In genomic region chr20:12882832-12883506, GRCh38 we compare ENCODE assay signal across 20 cellular contexts.
DNase-seq lines count a peak whose midpoint lies in the region; ATAC-seq, FAIRE-seq and TF ChIP-seq lines count a peak whose summit lies in the region.
"Had no signal": no experiment of that assay in that cellular context is flagged by ENCODE, and none has a peak within 500 bp of the region (broad histone marks: within the 10 kb centered on the region; RNA-seq: fewer than 3 reads in every experiment).

No MANE protein-coding gene starts in this region.

- H2AFZ ChIP-seq in GM23338 = peak overlapping the region; percentile 16; the same call in 1 of the 2 replicates
- no peak overlapping the region for H2AFZ ChIP-seq in mammary epithelial cell (ENCODE audit: low read depth, low read length)
- H2AFZ ChIP-seq: parathyroid adenoma had no signal

- CTCF ChIA-PET in AG04450 (lab: Charles Lee) = interaction anchor here (0.8 kb wide), 1 partner anchor 89 kb away, joined by 3 read pairs; no protein-coding TSS in a partner anchor
- CTCF ChIA-PET in mammary epithelial cell (lab: Charles Lee; ENCODE audit: low non-redundant PET) = no interaction called here
- CTCF ChIA-PET in naive thymus-derived CD4-positive, alpha-beta T cell (lab: Charles Lee) = no interaction called here

- H3K4me3 Mint-ChIP-seq in GM23338 = no peak overlapping the region
- H3K4me3 Mint-ChIP-seq in naive thymus-derived CD4-positive, alpha-beta T cell = no peak overlapping the region
- H3K4me3 Mint-ChIP-seq: activated naive CD8-positive, alpha-beta T cell treated with anti-CD3 and anti-CD28 coated beads, Interleukin-2, amount 50 U/mL, for 24 hours; activated T-cell treated with anti-CD3 and anti-CD28 coated beads, Interleukin-2, amount 50 U/mL, for 72 hours; stimulated activated naive CD8-positive, alpha-beta T cell treated with anti-CD3 and anti-CD28 coated beads, Interleukin-15, Interleukin-2, amounts not matched to agents 100 ng/mL and 50 ng/mL, for 24 hours had no signal

- in situ Hi-C loops in mammary epithelial cell (cut with MboI; ENCODE audit: low sequenced_read_pairs in 2 of 2) = no loop called here

- H4K20me1 ChIP-seq in GM23338 (replicated peaks; ENCODE audit: insufficient read depth) = no peaks in the 10 kb centered on the region
- H4K20me1 ChIP-seq in mammary epithelial cell (ENCODE audit: insufficient read depth, low read length) = no peaks in the 10 kb centered on the region

- no peaks in the 10 kb centered on the region; the same call in 2 of the 3 replicates for H3K4me1 Mint-ChIP-seq in GM23338
- H3K4me1 Mint-ChIP-seq in naive thymus-derived CD4-positive, alpha-beta T cell = no peaks in the 10 kb centered on the region
- H3K4me1 Mint-ChIP-seq: activated naive CD8-positive, alpha-beta T cell treated with anti-CD3 and anti-CD28 coated beads, Interleukin-2, amount 50 U/mL, for 24 hours had no signal

- H3K4me3 ChIP-seq in AG04450 (ENCODE audit: low read depth, low read length) = no peak overlapping the region
- H3K4me3 ChIP-seq in GM23338 = no peak overlapping the region
- H3K4me3 ChIP-seq in mammary epithelial cell (replicated peaks in 1 of 3; ENCODE audit: insufficient read depth in 1 of 3, low read depth in 2 of 3, low read length in 3 of 3) = no peak overlapping the region
- no peak overlapping the region for H3K4me3 ChIP-seq in naive thymus-derived CD4-positive, alpha-beta T cell (ENCODE audit: low read length)
- H3K4me3 ChIP-seq: SJSA1 had no signal

- no peak for ATAC-seq in GM23338
- no peak for ATAC-seq in naive thymus-derived CD4-positive, alpha-beta T cell
- no peak for ATAC-seq in HG02981 (IDR thresholded peaks at IDR 0.05; ENCODE audit: unreplicated experiment)
- ATAC-seq: activated naive CD8-positive, alpha-beta T cell treated with anti-CD3 and anti-CD28 coated beads, Interleukin-2, amount 50 U/mL, for 24 hours; activated T-cell treated with anti-CD3 and anti-CD28 coated beads, Interleukin-2, amount 50 U/mL, for 72 hours had no signal

- POLR2A ChIA-PET in AG04450 (lab: Yijun Ruan, JAX) = no interaction called here
- POLR2A ChIA-PET in naive thymus-derived CD4-positive, alpha-beta T cell (lab: Charles Lee) = no interaction called here

- dilution Hi-C loops in mammary epithelial cell (cut with HindIII; ENCODE audit: low sequenced_read_pairs) = no loop called here

- no peaks in the 10 kb centered on the region for H3K27me3 ChIP-seq in AG04450 (ENCODE audit: control insufficient read depth, insufficient read depth, low read length)
- H3K27me3 ChIP-seq in GM23338 (ENCODE audit: insufficient read depth) = no peaks in the 10 kb centered on the region
- H3K27me3 ChIP-seq in mammary epithelial cell (ENCODE audit: insufficient read depth, low read length) = peaks cover 2% of the 10 kb centered on the region
- H3K27me3 ChIP-seq in naive thymus-derived CD4-positive, alpha-beta T cell (ENCODE audit: control insufficient read depth in 2 of 2, insufficient read depth in 2 of 2, low read length in 2 of 2) = no peaks in the 10 kb centered on the region
- H3K27me3 ChIP-seq: SJSA1 had no signal

- H3K27ac ChIP-seq in AG04450 (ENCODE audit: low read depth, low read length) (no peak overlapping the region), GM23338 (ENCODE audit: low read depth) (no peak overlapping the region), mammary epithelial cell (ENCODE audit: insufficient read depth, low read depth, low read length) (no peak overlapping the region)
- H3K27ac ChIP-seq in naive thymus-derived CD4-positive, alpha-beta T cell (ENCODE audit: low read depth, low read length) = no peak overlapping the region
- H3K27ac ChIP-seq: parathyroid adenoma, SJSA1 had no signal

- H3K36me3 ChIP-seq in GM23338 (ENCODE audit: insufficient read depth) = no peaks in the 10 kb centered on the region
- no peaks in the 10 kb centered on the region for H3K36me3 ChIP-seq in mammary epithelial cell (ENCODE audit: insufficient read depth, low read length)
- H3K36me3 ChIP-seq in naive thymus-derived CD4-positive, alpha-beta T cell (ENCODE audit: control insufficient read depth in 2 of 3, insufficient read depth in 3 of 3, low read length in 3 of 3) = no peaks in the 10 kb centered on the region
- H3K36me3 ChIP-seq: SJSA1 had no signal

- H3K79me2 ChIP-seq in GM23338 (replicated peaks; ENCODE audit: insufficient read depth) (no peaks in the 10 kb centered on the region), mammary epithelial cell (ENCODE audit: insufficient read depth, low read length) (no peaks in the 10 kb centered on the region)
- H3K79me2 ChIP-seq: parathyroid adenoma had no signal

- TF ChIP-seq CTCF in AG04450 (IDR thresholded peaks at IDR 0.05; ENCODE audit: low read depth, low read length) = no peak
- no peak for TF ChIP-seq CTCF in GM23338 (conservative IDR thresholded peaks at IDR 0.05; ENCODE audit: low read depth in 2 of 2)
- no peak for TF ChIP-seq CTCF in mammary epithelial cell (conservative IDR thresholded peaks at IDR 0.05 in 1 of 2, IDR thresholded peaks at IDR 0.05 in 1 of 2; ENCODE audit: extremely low read depth in 1 of 2, insufficient read depth in 1 of 2, low read depth in 1 of 2, low read length in 2 of 2)
- no peak for TF ChIP-seq CTCF in D721Med (IDR thresholded peaks at IDR 0.05; ENCODE audit: insufficient read depth, missing control alignments)

- FAIRE-seq in D721Med (lab: Jason Lieb, UNC) = no peak
- FAIRE-seq: colon had no signal

- peaks cover 14% of the 10 kb centered on the region for H3K9me3 Mint-ChIP-seq in GM23338
- peaks cover 0 to 4% (median 0%) of the 10 kb centered on the region in 11 donors for H3K9me3 Mint-ChIP-seq in naive thymus-derived CD4-positive, alpha-beta T cell
- H3K9me3 Mint-ChIP-seq: activated T-cell treated with anti-CD3 and anti-CD28 coated beads, Interleukin-2, amount 50 U/mL, for 72 hours had no signal

- BruUV-seq in mammary epithelial cell (replicated peaks; lab: Mats Ljungman, UMichigan) = no TSS peak

- peaks cover 2% of the 10 kb centered on the region for H3K27me3 Mint-ChIP-seq in GM23338 (ENCODE audit: insufficient read depth, low read depth, poor library complexity)
- peaks cover 0 to 17% (median 6%) of the 10 kb centered on the region in 5 donors for H3K27me3 Mint-ChIP-seq in naive thymus-derived CD4-positive, alpha-beta T cell

- no peak overlapping the region for H3K9ac ChIP-seq in mammary epithelial cell (ENCODE audit: insufficient read depth, low read length)
- H3K9ac ChIP-seq: parathyroid adenoma had no signal

- no peaks in the 10 kb centered on the region for H3F3A ChIP-seq in GM23338 (replicated peaks; ENCODE audit: low read depth)

- H3K27ac Mint-ChIP-seq in GM23338 = no peak overlapping the region
- H3K27ac Mint-ChIP-seq in naive thymus-derived CD4-positive, alpha-beta T cell = no peak overlapping the region
- H3K27ac Mint-ChIP-seq: activated naive CD8-positive, alpha-beta T cell treated with anti-CD3 and anti-CD28 coated beads, Interleukin-2, amount 50 U/mL, for 24 hours; activated T-cell treated with anti-CD3 and anti-CD28 coated beads, Interleukin-2, amount 50 U/mL, for 72 hours; stimulated activated naive CD8-positive, alpha-beta T cell treated with anti-CD3 and anti-CD28 coated beads, Interleukin-15, Interleukin-2, amounts not matched to agents 100 ng/mL and 50 ng/mL, for 24 hours had no signal

- H3K4me1 ChIP-seq in GM23338 (ENCODE audit: insufficient read depth) (no peaks in the 10 kb centered on the region), mammary epithelial cell (ENCODE audit: insufficient read depth, low read length) (no peaks in the 10 kb centered on the region)
- H3K4me1 ChIP-seq in naive thymus-derived CD4-positive, alpha-beta T cell (ENCODE audit: control insufficient read depth in 2 of 2, insufficient read depth in 2 of 2, low read length in 2 of 2) = no peaks in the 10 kb centered on the region
- H3K4me1 ChIP-seq: parathyroid adenoma, SJSA1 had no signal

- 75% methylated on average over 1 of the region's 1 CpG for WGBS in mammary epithelial cell (ENCODE audit: low coverage, missing lambda C conversion rate)

- H3K9me3 ChIP-seq in AG04450 (ENCODE audit: control insufficient read depth, insufficient read depth, low read length) (no peaks in the 10 kb centered on the region), mammary epithelial cell (replicated peaks; ENCODE audit: insufficient read depth, low read length) (no peaks in the 10 kb centered on the region)
- H3K9me3 ChIP-seq in naive thymus-derived CD4-positive, alpha-beta T cell (ENCODE audit: control insufficient read depth in 2 of 3, low read length in 3 of 3) = no peaks in the 10 kb centered on the region
- H3K9me3 ChIP-seq: SJSA1 had no signal

- peak; percentile 7 for DNase-seq in AG04450 (ENCODE audit: low read depth, low spot score)
- DNase-seq in GM23338 (ENCODE audit: low spot score) = no peak
- DNase-seq in mammary epithelial cell = peak; percentile 51
- DNase-seq in inferior parietal cortex (ENCODE audit: extremely low spot score) = peak; percentile 15
- no peak for DNase-seq in D721Med (ENCODE audit: insufficient read length, low spot score)
- DNase-seq in COR-L47 (lab: John Stamatoyannopoulos, UW) = no peak
- no peak for DNase-seq in naive thymus-derived CD4-positive, alpha-beta T cell
- DNase-seq: activated CD4-positive, alpha-beta T cell treated with anti-CD3 and anti-CD28 coated beads, Interleukin-2, amount 50 U/mL, for 48 hours; activated naive CD8-positive, alpha-beta T cell treated with anti-CD3 and anti-CD28 coated beads, Interleukin-2, amount 50 U/mL, for 24 hours; activated T-cell treated with anti-CD3 and anti-CD28 coated beads, Interleukin-2, amount 50 U/mL, for 72 hours; AML-193; DMS 273 treated with DMSO at 0.1 percent for 48 hours; hippocampal formation; NCI-H1694; NCI-H446 treated with DMSO at 0.1 percent for 48 hours had no signal

- intact Hi-C loops in mammary epithelial cell (cut with micrococcal nuclease) = no loop called here
- intact Hi-C loops in naive thymus-derived CD4-positive, alpha-beta T cell (cut with micrococcal nuclease) = no loop called here

- no peak overlapping the region for H3K4me2 ChIP-seq in GM23338
- H3K4me2 ChIP-seq in mammary epithelial cell (ENCODE audit: insufficient read depth, low read depth, low read length) = no peak overlapping the region

- H3K36me3 Mint-ChIP-seq in GM23338 (ENCODE audit: low read depth) = peaks cover 17% of the 10 kb centered on the region; the same call in 2 of the 3 replicates
- H3K36me3 Mint-ChIP-seq in naive thymus-derived CD4-positive, alpha-beta T cell = no peaks in the 10 kb centered on the region

- H3K9me2 ChIP-seq in GM23338 (ENCODE audit: insufficient read depth) = peaks cover 10% of the 10 kb centered on the region; the same call in 1 of the 2 replicates

TF ChIP-seq in GM23338, 12 proteins besides CTCF, POLR2A, EP300 and RAD21 (continues in another document):
- TF ChIP-seq EZH2 (IDR thresholded peaks at IDR 0.05; ENCODE audit: low read depth, unreplicated experiment) (no peak), NANOG (IDR thresholded peaks at IDR 0.05; ENCODE audit: borderline replicate concordance) (no peak), STAT1 (IDR thresholded peaks at IDR 0.05; ENCODE audit: unreplicated experiment) (no peak)

Comparison
In these comparisons a context has a peak if more than half of its experiments do, and no peak if none do; other contexts are left out.
1. DNase-seq: peak in AG04450 (single experiment), mammary epithelial cell (single experiment) and inferior parietal cortex (single experiment); none in GM23338 (single experiment), D721Med (single experiment), COR-L47 (single experiment) and naive thymus-derived CD4-positive, alpha-beta T cell (0 of 9).